ENCODE assay signal across 11 cellular contexts in the genomic region with DNA sequence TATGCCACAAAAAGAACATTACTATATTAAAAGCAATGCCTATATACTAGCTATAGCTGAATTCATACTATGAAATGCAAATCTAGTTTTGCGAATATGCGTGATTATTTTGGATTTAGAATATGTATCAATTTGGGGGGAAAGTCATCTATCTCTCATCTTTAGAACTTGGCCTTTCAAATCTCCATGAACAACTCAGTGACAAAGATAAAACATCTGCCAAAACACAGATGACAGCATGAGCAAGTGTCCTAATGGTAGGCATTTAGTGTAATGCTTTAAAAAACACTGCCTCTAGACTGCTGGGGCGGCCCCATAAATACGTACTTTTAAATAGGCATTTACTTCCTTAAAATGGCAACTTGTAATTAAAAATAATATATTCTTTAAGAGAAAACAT. TPM values are rescaled to one million over a fixed set of nuclear protein-coding genes. Genes with fewer than 3 reads are reported as not detected.
DNase-seq lines count a peak whose midpoint lies in the region; ATAC-seq, FAIRE-seq and TF ChIP-seq lines count a peak whose summit lies in the region.
"Had no signal": no experiment of that assay in that cellular context is flagged by ENCODE, and none has a peak within 500 bp of the region (broad histone marks: within the 10 kb centered on the region; RNA-seq: fewer than 3 reads in every experiment).

No MANE protein-coding gene starts in this region.

- H2AFZ ChIP-seq in KMS-11 (ENCODE audit: low read depth) (no peak overlapping the region), neuron (ENCODE audit: low read depth, low read length) (no peak overlapping the region)

- H4K20me1 ChIP-seq in KMS-11 (ENCODE audit: insufficient read depth), result no peaks in the 10 kb centered on the region; the same call in none of the 2 replicates

- BruUV-seq in Calu3 (replicated peaks; lab: Mats Ljungman, UMichigan), result no TSS peak

- H3K4me3 ChIP-seq in KMS-11 (IDR thresholded peaks at IDR 0.05; ENCODE audit: insufficient read depth, low read depth, low read length) (no peak overlapping the region), neuron (ENCODE audit: low read length) (peak overlapping the region; percentile 97)

- FAIRE-seq in D721Med (lab: Jason Lieb, UNC), result no peak

- no peak for TF ChIP-seq CTCF in Calu3 (IDR thresholded peaks at IDR 0.05; ENCODE audit: unreplicated experiment)
- no peak for TF ChIP-seq CTCF in KMS-11 (conservative IDR thresholded peaks at IDR 0.05; ENCODE audit: low read depth, low read length)
- TF ChIP-seq CTCF in D721Med (IDR thresholded peaks at IDR 0.05; ENCODE audit: insufficient read depth, missing control alignments), result no peak

- H3K9me3 Mint-ChIP-seq in Calu3 (ENCODE audit: low read depth, unreplicated experiment), result peaks cover 2% of the 10 kb centered on the region
- H3K9me3 Mint-ChIP-seq in central memory CD8-positive, alpha-beta T cell, result peaks cover 6% of the 10 kb centered on the region
- H3K9me3 Mint-ChIP-seq in activated T-cell treated with anti-CD3 and anti-CD28 coated beads, Interleukin-2, amount 50 U/mL, for 24 hours, result peaks cover 3% of the 10 kb centered on the region

- intact Hi-C loops in Calu3 (cut with micrococcal nuclease; ENCODE audit: unreplicated experiment), result loop anchor here (5.0 kb wide), 2 partner anchors 129 to 214 kb away; no protein-coding TSS in a partner anchor

- H3K9ac ChIP-seq in KMS-11, result no peak overlapping the region

- DNase-seq in Calu3 (no peak), hippocampal formation (lab: John Stamatoyannopoulos, UW) (no peak), D721Med (ENCODE audit: insufficient read length, low spot score) (no peak)
- DNase-seq in central memory CD8-positive, alpha-beta T cell (ENCODE audit: low spot score in 2 of 2), result no peak
- no peak for DNase-seq in effector CD8-positive, alpha-beta T cell (lab: John Stamatoyannopoulos, UW)
- DNase-seq in activated T-cell treated with anti-CD3 and anti-CD28 coated beads, Interleukin-2, amount 50 U/mL, for 24 hours, result no peak
- DNase-seq: amygdala, mesendoderm had no signal

- no peaks in the 10 kb centered on the region for H3K27me3 ChIP-seq in KMS-11 (ENCODE audit: insufficient read depth, low read depth)
- H3K27me3 ChIP-seq in neuron (ENCODE audit: insufficient read depth, low read length), result no peaks in the 10 kb centered on the region

- H3K4me1 ChIP-seq in KMS-11 (ENCODE audit: low read depth, poor library complexity, severe bottlenecking) (peaks cover 47% of the 10 kb centered on the region), neuron (ENCODE audit: insufficient read depth, low read length) (peaks cover 11% of the 10 kb centered on the region)

- no peak for ATAC-seq in central memory CD8-positive, alpha-beta T cell (replicated peaks; ENCODE audit: extremely low read depth, poor library complexity, severe bottlenecking)

- peak overlapping the region; percentile 33 for H3K4me3 Mint-ChIP-seq in Calu3 (ENCODE audit: low read depth, unreplicated experiment)
- H3K4me3 Mint-ChIP-seq in central memory CD8-positive, alpha-beta T cell, result peak overlapping the region; percentile 96
- H3K4me3 Mint-ChIP-seq in activated T-cell treated with anti-CD3 and anti-CD28 coated beads, Interleukin-2, amount 50 U/mL, for 24 hours, result no peak overlapping the region
- H3K4me3 Mint-ChIP-seq: stimulated activated naive CD8-positive, alpha-beta T cell treated with anti-CD3 and anti-CD28 coated beads, Interleukin-15, Interleukin-2, amounts not matched to agents 100 ng/mL and 50 ng/mL, for 24 hours had no signal

- H3K36me3 Mint-ChIP-seq in Calu3 (ENCODE audit: insufficient read depth, unreplicated experiment), result peaks cover 26% of the 10 kb centered on the region
- peaks cover 25% of the 10 kb centered on the region for H3K36me3 Mint-ChIP-seq in central memory CD8-positive, alpha-beta T cell (ENCODE audit: insufficient read depth)
- H3K36me3 Mint-ChIP-seq in activated T-cell treated with anti-CD3 and anti-CD28 coated beads, Interleukin-2, amount 50 U/mL, for 24 hours (ENCODE audit: low read depth), result peaks cover 25% of the 10 kb centered on the region

- CTCF ChIA-PET in Calu3 (lab: Charles Lee), result no interaction called here

- peak overlapping the region; percentile 83; the same call in 1 of the 2 replicates for H3K27ac ChIP-seq in KMS-11

- H3K27ac Mint-ChIP-seq in Calu3 (ENCODE audit: unreplicated experiment), result no peak overlapping the region
- H3K27ac Mint-ChIP-seq in central memory CD8-positive, alpha-beta T cell (ENCODE audit: low read depth), result peak overlapping the region; percentile 39
- no peak overlapping the region for H3K27ac Mint-ChIP-seq in activated T-cell treated with anti-CD3 and anti-CD28 coated beads, Interleukin-2, amount 50 U/mL, for 24 hours

- H3K27me3 Mint-ChIP-seq in Calu3 (ENCODE audit: unreplicated experiment), result no peaks in the 10 kb centered on the region
- H3K27me3 Mint-ChIP-seq in central memory CD8-positive, alpha-beta T cell, result no peaks in the 10 kb centered on the region
- no peaks in the 10 kb centered on the region for H3K27me3 Mint-ChIP-seq in activated T-cell treated with anti-CD3 and anti-CD28 coated beads, Interleukin-2, amount 50 U/mL, for 24 hours
- H3K27me3 Mint-ChIP-seq: stimulated activated naive CD8-positive, alpha-beta T cell treated with anti-CD3 and anti-CD28 coated beads, Interleukin-15, Interleukin-2, amounts not matched to agents 100 ng/mL and 50 ng/mL, for 24 hours had no signal

- H3K36me3 ChIP-seq in KMS-11 (ENCODE audit: insufficient read depth) (no peaks in the 10 kb centered on the region), neuron (ENCODE audit: insufficient read depth, low read length) (peaks cover 2% of the 10 kb centered on the region)

- H3K79me2 ChIP-seq in KMS-11 (ENCODE audit: insufficient read depth, low read depth), result peaks cover 76% of the 10 kb centered on the region

- peak overlapping the region; percentile 91 for H3K4me2 ChIP-seq in KMS-11

- H3K9me3 ChIP-seq in neuron (ENCODE audit: low read length), result no peaks in the 10 kb centered on the region

- peaks cover 11% of the 10 kb centered on the region for H3K4me1 Mint-ChIP-seq in Calu3 (ENCODE audit: low read depth, unreplicated experiment)
- H3K4me1 Mint-ChIP-seq in central memory CD8-positive, alpha-beta T cell, result peaks cover 25% of the 10 kb centered on the region
- H3K4me1 Mint-ChIP-seq in activated T-cell treated with anti-CD3 and anti-CD28 coated beads, Interleukin-2, amount 50 U/mL, for 24 hours (ENCODE audit: low read depth), result peaks cover 17% of the 10 kb centered on the region

RNA-seq across cellular contexts. Expression of gene CD47, which starts 2.7 kb away (rescaled TPM):
- total RNA-seq in Calu3 (2022), result 174 and 216 TPM in 2 replicates
